Comparison of ENCODE assay signal across 17 cellular contexts in the genomic region with DNA sequence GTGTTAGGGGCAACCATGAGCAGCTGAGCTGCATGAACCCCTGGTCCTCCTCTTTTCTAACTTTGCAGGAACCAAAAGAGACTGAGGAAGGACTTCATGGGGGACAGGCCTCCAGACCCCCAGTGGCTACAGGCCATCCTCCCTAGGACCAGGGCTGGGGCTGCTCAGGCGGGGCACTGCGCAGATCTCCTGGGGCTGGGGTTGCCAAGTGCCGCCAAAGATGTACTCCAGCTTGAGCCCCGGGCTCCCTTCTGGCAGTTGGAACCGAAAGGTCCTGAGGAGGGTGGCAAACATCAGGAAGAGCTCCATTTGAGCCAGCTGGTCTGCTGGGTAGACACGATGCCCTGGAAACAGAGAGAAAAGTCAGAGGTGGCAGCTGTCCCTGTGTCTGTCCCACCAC.
"Had no signal": no experiment of that assay in that cellular context is flagged by ENCODE, and none has a peak within 500 bp of the region (broad histone marks: within the 10 kb centered on the region; RNA-seq: fewer than 3 reads in every experiment).

No MANE protein-coding gene starts in this region.

- H3K27ac Mint-ChIP-seq: activated CD4-positive, alpha-beta T cell treated with anti-CD3 and anti-CD28 coated beads, Interleukin-2, amount 10 ng/mL, durations not matched to agents 7 days and 5 days; activated CD8-positive, alpha-beta memory T cell treated with anti-CD3 and anti-CD28 coated beads, Interleukin-2, amount 10 ng/mL, durations not matched to agents 7 days and 5 days; activated CD8-positive, alpha-beta T cell treated with anti-CD3 and anti-CD28 coated beads for 36 hours; activated naive CD4-positive, alpha-beta T cell treated with anti-CD3 and anti-CD28 coated beads, Interleukin-2, amount 50 U/mL, for 24 hours; effector memory CD8-positive, alpha-beta T cell; mesothelial cell of epicardium; progenitor cell of endocrine pancreas; stimulated activated naive CD8-positive, alpha-beta T cell treated with anti-CD3 and anti-CD28 coated beads, Interleukin-15, Interleukin-2, amounts not matched to agents 100 ng/mL and 50 ng/mL, for 24 hours had no signal

- H3K36me3 Mint-ChIP-seq: activated CD8-positive, alpha-beta memory T cell treated with anti-CD3 and anti-CD28 coated beads, Interleukin-2, amount 10 ng/mL, durations not matched to agents 7 days and 5 days; brain; mesothelial cell of epicardium had no signal

- H3K4me1 ChIP-seq: thyroid gland had no signal

- H3K27me3 ChIP-seq: thyroid gland had no signal

- DNase-seq: activated CD4-positive, CD25-positive, alpha-beta regulatory T cell treated with anti-CD3 and anti-CD28 coated beads, Interleukin-2, amount 50 U/mL, for 72 hours; activated gamma-delta T cell; left ventricle myocardium inferior had no signal

- H3K36me3 ChIP-seq: esophagus muscularis mucosa, left ventricle myocardium inferior, thyroid gland had no signal

- FAIRE-seq: frontal cortex had no signal

- H3K4me3 ChIP-seq: esophagus muscularis mucosa, left ventricle myocardium inferior, thyroid gland had no signal

- H3K9me3 Mint-ChIP-seq: activated CD8-positive, alpha-beta T cell treated with anti-CD3 and anti-CD28 coated beads for 36 hours; activated naive CD4-positive, alpha-beta T cell treated with anti-CD3 and anti-CD28 coated beads, Interleukin-2, amount 50 U/mL, for 24 hours; brain; effector memory CD8-positive, alpha-beta T cell; stimulated activated naive CD8-positive, alpha-beta T cell treated with anti-CD3 and anti-CD28 coated beads, Interleukin-15, Interleukin-2, amounts not matched to agents 100 ng/mL and 50 ng/mL, for 24 hours had no signal

- H3K4me3 Mint-ChIP-seq: activated CD4-positive, alpha-beta T cell treated with anti-CD3 and anti-CD28 coated beads, Interleukin-2, amount 10 ng/mL, durations not matched to agents 7 days and 5 days; activated CD8-positive, alpha-beta memory T cell treated with anti-CD3 and anti-CD28 coated beads, Interleukin-2, amount 10 ng/mL, durations not matched to agents 7 days and 5 days; activated CD8-positive, alpha-beta T cell treated with anti-CD3 and anti-CD28 coated beads for 36 hours; activated naive CD4-positive, alpha-beta T cell treated with anti-CD3 and anti-CD28 coated beads, Interleukin-2, amount 50 U/mL, for 24 hours; effector memory CD8-positive, alpha-beta T cell; mesothelial cell of epicardium; naive thymus-derived CD8-positive, alpha-beta T cell; stimulated activated naive CD8-positive, alpha-beta T cell treated with anti-CD3 and anti-CD28 coated beads, Interleukin-15, Interleukin-2, amounts not matched to agents 100 ng/mL and 50 ng/mL, for 24 hours had no signal

- H3K9me3 ChIP-seq: esophagus muscularis mucosa, left ventricle myocardium inferior, thyroid gland had no signal

- H3K4me1 Mint-ChIP-seq: activated CD4-positive, alpha-beta T cell treated with anti-CD3 and anti-CD28 coated beads, Interleukin-2, amount 10 ng/mL, durations not matched to agents 7 days and 5 days; activated naive CD4-positive, alpha-beta T cell treated with anti-CD3 and anti-CD28 coated beads, Interleukin-2, amount 50 U/mL, for 24 hours; naive thymus-derived CD8-positive, alpha-beta T cell had no signal

- H3K27ac ChIP-seq: esophagus muscularis mucosa, left ventricle myocardium inferior, thyroid gland, VCaP had no signal
